Comparison of ENCODE assay signal across 23 cellular contexts in genomic region chr1:207244409-207244801, GRCh38.
DNase-seq lines count a peak whose midpoint lies in the region; ATAC-seq and TF ChIP-seq lines count a peak whose summit lies in the region.
"Had no signal": no experiment of that assay in that cellular context is flagged by ENCODE, and none has a peak within 500 bp of the region (broad histone marks: within the 10 kb centered on the region; RNA-seq: fewer than 3 reads in every experiment).

No MANE protein-coding gene starts in this region.

- no peak overlapping the region for H2AFZ ChIP-seq in hepatocyte
- H2AFZ ChIP-seq: PC-9 had no signal

- H3K79me2 ChIP-seq in hepatocyte = no peaks in the 10 kb centered on the region

- intact Hi-C loops in activated naive CD4-positive, alpha-beta T cell treated with anti-CD3 and anti-CD28 coated beads for 36 hours (cut with micrococcal nuclease) = no loop called here

- H3K4me3 ChIP-seq in hepatocyte = no peak overlapping the region
- H3K4me3 ChIP-seq: PC-9 had no signal

- CTCF ChIA-PET in activated naive CD4-positive, alpha-beta T cell treated with anti-CD3 and anti-CD28 coated beads for 36 hours (lab: Charles Lee) = interaction anchor here (0.6 to 1.0 kb wide), 2 partner anchors 10 to 85 kb away, joined by 3 to 4 read pairs; no protein-coding TSS in a partner anchor

- H3K9me2 ChIP-seq in hepatocyte (replicated peaks; ENCODE audit: insufficient read depth) = no peaks in the 10 kb centered on the region

- TF ChIP-seq CTCF in hepatocyte (IDR thresholded peaks at IDR 0.05; ENCODE audit: poor library complexity) = no peak

- no peaks in the 10 kb centered on the region for H3K9me3 ChIP-seq in hepatocyte (ENCODE audit: low read depth)
- H3K9me3 ChIP-seq: BE2C had no signal

- H3K27ac Mint-ChIP-seq in natural killer cell treated with Interleukin-12 subunit alpha and Interleukin-12 subunit beta and Interleukin-15 and Interleukin-18, amount 100 ng/mL, for 72 hours = no peak overlapping the region
- H3K27ac Mint-ChIP-seq in activated naive CD4-positive, alpha-beta T cell treated with anti-CD3 and anti-CD28 coated beads for 36 hours = no peak overlapping the region
- H3K27ac Mint-ChIP-seq: CD14-positive monocyte; CD8-positive, alpha-beta memory T cell had no signal

- H3K4me1 Mint-ChIP-seq in natural killer cell treated with Interleukin-12 subunit alpha and Interleukin-12 subunit beta and Interleukin-15 and Interleukin-18, amount 100 ng/mL, for 72 hours (ENCODE audit: low read depth in 2 of 2) = no peaks in the 10 kb centered on the region
- peaks cover 5% of the 10 kb centered on the region for H3K4me1 Mint-ChIP-seq in activated naive CD4-positive, alpha-beta T cell treated with anti-CD3 and anti-CD28 coated beads for 36 hours (ENCODE audit: low read depth)

- H3K4me2 ChIP-seq in hepatocyte = no peak overlapping the region
- H3K4me2 ChIP-seq: PC-9 had no signal

- H3K9me3 Mint-ChIP-seq in natural killer cell treated with Interleukin-12 subunit alpha and Interleukin-12 subunit beta and Interleukin-15 and Interleukin-18, amount 100 ng/mL, for 72 hours = no peaks in the 10 kb centered on the region
- no peaks in the 10 kb centered on the region for H3K9me3 Mint-ChIP-seq in activated naive CD4-positive, alpha-beta T cell treated with anti-CD3 and anti-CD28 coated beads for 36 hours
- H3K9me3 Mint-ChIP-seq: CD8-positive, alpha-beta memory T cell had no signal

- WGBS in hepatocyte (ENCODE audit: low lambda C conversion rate, missing lambda C conversion rate) = 69% methylated on average over 6 of the region's 6 CpGs

- H3K27me3 ChIP-seq in hepatocyte = no peaks in the 10 kb centered on the region

- no peaks in the 10 kb centered on the region for H3K36me3 ChIP-seq in hepatocyte (replicated peaks; ENCODE audit: insufficient read depth, low read depth)
- H3K36me3 ChIP-seq: BE2C had no signal

- H3K27ac ChIP-seq in hepatocyte = no peak overlapping the region
- H3K27ac ChIP-seq: PC-9 had no signal

- H4K20me1 ChIP-seq in hepatocyte (ENCODE audit: insufficient read depth, poor library complexity, severe bottlenecking) = no peaks in the 10 kb centered on the region

- no peak overlapping the region for H3K4me3 Mint-ChIP-seq in natural killer cell treated with Interleukin-12 subunit alpha and Interleukin-12 subunit beta and Interleukin-15 and Interleukin-18, amount 100 ng/mL, for 72 hours
- H3K4me3 Mint-ChIP-seq in activated naive CD4-positive, alpha-beta T cell treated with anti-CD3 and anti-CD28 coated beads for 36 hours = no peak overlapping the region
- H3K4me3 Mint-ChIP-seq: CD8-positive, alpha-beta memory T cell had no signal

- H3K4me1 ChIP-seq in hepatocyte (ENCODE audit: insufficient read depth) = peaks cover 24% of the 10 kb centered on the region
- H3K4me1 ChIP-seq: BE2C had no signal

- no peak for ATAC-seq in natural killer cell treated with Interleukin-12 subunit alpha and Interleukin-12 subunit beta and Interleukin-15 and Interleukin-18, amount 100 ng/mL, for 72 hours
- no peak for ATAC-seq in GM21576 (IDR thresholded peaks at IDR 0.05; ENCODE audit: unreplicated experiment)

- H3K36me3 Mint-ChIP-seq in natural killer cell treated with Interleukin-12 subunit alpha and Interleukin-12 subunit beta and Interleukin-15 and Interleukin-18, amount 100 ng/mL, for 72 hours = no peaks in the 10 kb centered on the region
- no peaks in the 10 kb centered on the region for H3K36me3 Mint-ChIP-seq in activated naive CD4-positive, alpha-beta T cell treated with anti-CD3 and anti-CD28 coated beads for 36 hours (ENCODE audit: low read depth)
- H3K36me3 Mint-ChIP-seq: CD14-positive monocyte; CD8-positive, alpha-beta memory T cell had no signal

- peak; percentile 27 for DNase-seq in OCI-M1 (lab: John Stamatoyannopoulos, UW)
- peak; percentile 64 for DNase-seq in amniotic epithelial cell (ENCODE audit: low read depth)
- peak; percentile 21 for DNase-seq in hepatocyte (ENCODE audit: low spot score)
- no peak for DNase-seq in natural killer cell treated with Interleukin-12 subunit alpha and Interleukin-12 subunit beta and Interleukin-15 and Interleukin-18, amount 100 ng/mL, for 72 hours (ENCODE audit: low spot score)
- no peak for DNase-seq in activated naive CD4-positive, alpha-beta T cell treated with anti-CD3 and anti-CD28 coated beads for 36 hours
- no peak for DNase-seq in Ammon's horn (ENCODE audit: low spot score)
- DNase-seq: BE2C; CD8-positive, alpha-beta memory T cell; DMS 273 treated with DMSO at 0.1 percent for 48 hours; DMS79 treated with DMSO at 0.1 percent for 48 hours; GF-D8; Kasumi-1; NCI-H1092 treated with DMSO at 0.1 percent for 48 hours; NCI-H1436 treated with DMSO at 0.1 percent for 48 hours; NCI-H187 treated with DMSO at 0.1 percent for 48 hours; NCI-H446; NCI-H524 treated with DMSO at 0.1 percent for 48 hours; NCI-H774; PC-9; Right ventricle myocardium superior; RPMI8226 had no signal

- peaks cover 6 to 12% of the 10 kb centered on the region in 2 donors for H3K27me3 Mint-ChIP-seq in natural killer cell treated with Interleukin-12 subunit alpha and Interleukin-12 subunit beta and Interleukin-15 and Interleukin-18, amount 100 ng/mL, for 72 hours
- H3K27me3 Mint-ChIP-seq in activated naive CD4-positive, alpha-beta T cell treated with anti-CD3 and anti-CD28 coated beads for 36 hours (ENCODE audit: low read depth) = no peaks in the 10 kb centered on the region

Comparison
In these comparisons a context has a peak if more than half of its experiments do, and no peak if none do; other contexts are left out.
1. DNase-seq: peak in OCI-M1 (single experiment), amniotic epithelial cell (single experiment) and hepatocyte (single experiment); none in natural killer cell treated with Interleukin-12 subunit alpha and Interleukin-12 subunit beta and Interleukin-15 and Interleukin-18, amount 100 ng/mL, for 72 hours (single experiment), activated naive CD4-positive, alpha-beta T cell treated with anti-CD3 and anti-CD28 coated beads for 36 hours (single experiment) and Ammon's horn (single experiment).